ENCODE assay signal across 11 cellular contexts in genomic region chrX:103357871-103358270, GRCh38. TPM values are rescaled to one million over a fixed set of nuclear protein-coding genes. Genes with fewer than 3 reads are reported as not detected.
A peak's percentile ranks its signal among the peaks of the same experiment; 100 is the strongest.
DNase-seq lines count a peak whose midpoint lies in the region; ATAC-seq and TF ChIP-seq lines count a peak whose summit lies in the region.
"Had no signal": no experiment of that assay in that cellular context is flagged by ENCODE, and none has a peak within 500 bp of the region (broad histone marks: within the 10 kb centered on the region; RNA-seq: fewer than 3 reads in every experiment).

No MANE protein-coding gene starts in this region.

- no peak overlapping the region for H4K8ac ChIP-seq in trophoblast cell (ENCODE audit: low read depth, low read length)

- no peak overlapping the region for H4K12ac ChIP-seq in trophoblast cell (ENCODE audit: low read depth, low read length)

- H3K9me3 ChIP-seq in DND-41 (ENCODE audit: insufficient read depth, low read length, severe bottlenecking): no peaks in the 10 kb centered on the region
- no peaks in the 10 kb centered on the region for H3K9me3 ChIP-seq in SK-N-MC (ENCODE audit: low read depth, low read length)
- H3K9me3 ChIP-seq in trophoblast cell (ENCODE audit: insufficient read depth, low read depth, low read length): no peaks in the 10 kb centered on the region
- H3K9me3 ChIP-seq: psoas muscle had no signal

- no peak overlapping the region for H3K23ac ChIP-seq in trophoblast cell (ENCODE audit: low read length)

- H3K36me3 ChIP-seq in DND-41 (ENCODE audit: insufficient read depth, low read length) (0 out of 2 replicates have a peak, but pooled peaks cover 5% of the 10 kb centered on the region), SK-N-MC (ENCODE audit: insufficient read depth, low read length) (peaks cover 7% of the 10 kb centered on the region), trophoblast cell (ENCODE audit: control insufficient read depth in 1 of 2, insufficient read depth in 2 of 2, low read length in 2 of 2) (no peaks in the 10 kb centered on the region)

- no peak overlapping the region for H2BK5ac ChIP-seq in trophoblast cell (ENCODE audit: low read depth, low read length, poor library complexity)

- H3K27me3 ChIP-seq in DND-41 (ENCODE audit: insufficient read depth, low read length, poor library complexity): no peaks in the 10 kb centered on the region
- no peaks in the 10 kb centered on the region for H3K27me3 ChIP-seq in trophoblast cell (ENCODE audit: insufficient read depth, low read length)

- H2BK12ac ChIP-seq in trophoblast cell (ENCODE audit: low read length): no peak overlapping the region

- H3K4me3 ChIP-seq in DND-41 (ENCODE audit: low read depth in 1 of 2, low read length in 2 of 2) (no peak overlapping the region), SK-N-MC (peak overlapping the region; percentile 88), fibroblast of mammary gland (ENCODE audit: control insufficient read depth, low read depth, low read length) (peak overlapping the region; percentile 80), trophoblast cell (ENCODE audit: low read depth, low read length) (no peak overlapping the region)

- peaks cover 9% of the 10 kb centered on the region for H3K79me1 ChIP-seq in trophoblast cell (ENCODE audit: low read length)

- no peak overlapping the region for H3K4ac ChIP-seq in trophoblast cell (ENCODE audit: low read depth, low read length)

- H3K9ac ChIP-seq in DND-41 (ENCODE audit: low read depth, low read length): peak overlapping the region; percentile 69; the same call in 1 of the 2 replicates
- H3K9ac ChIP-seq in SK-N-MC (ENCODE audit: insufficient read length): no peak overlapping the region
- H3K9ac ChIP-seq in trophoblast cell (ENCODE audit: low read length): no peak overlapping the region

- no peaks in the 10 kb centered on the region for H4K20me1 ChIP-seq in DND-41 (ENCODE audit: insufficient read depth, low read length)

- H3K4me2 ChIP-seq in DND-41 (ENCODE audit: insufficient read depth, low read length): no peak overlapping the region
- peak overlapping the region; percentile 45 for H3K4me2 ChIP-seq in trophoblast cell (ENCODE audit: low read length)

- no peak overlapping the region for H3K18ac ChIP-seq in trophoblast cell (ENCODE audit: low read length)

- TF ChIP-seq CTCF in DND-41 (IDR thresholded peaks at IDR 0.05; ENCODE audit: borderline replicate concordance, extremely low read depth, low read length, poor library complexity, severe bottlenecking) (no peak), fibroblast of mammary gland (conservative IDR thresholded peaks at IDR 0.05; ENCODE audit: control insufficient read depth, insufficient read depth, low read depth, low read length) (no peak)

- H3K79me2 ChIP-seq in DND-41 (ENCODE audit: insufficient read depth, low read length) (peaks cover 4% of the 10 kb centered on the region; the same call in 1 of the 2 replicates), trophoblast cell (ENCODE audit: control insufficient read depth, insufficient read depth, low read length, poor library complexity) (peaks cover 7% of the 10 kb centered on the region)

- no peak overlapping the region for H2AK5ac ChIP-seq in trophoblast cell (ENCODE audit: low read length)

- H2BK120ac ChIP-seq in trophoblast cell (ENCODE audit: insufficient read depth, low read length, poor library complexity): no peak overlapping the region

- no CpG with 5 or more reads among the region's 2 CpGs for WGBS in trophoblast cell (ENCODE audit: extremely low coverage, insufficient coverage, insufficient read length)

- H2AFZ ChIP-seq in DND-41 (ENCODE audit: low read depth, low read length) (no peak overlapping the region), trophoblast cell (ENCODE audit: insufficient read depth, low read length, poor library complexity) (no peak overlapping the region)

- H3K14ac ChIP-seq in trophoblast cell (ENCODE audit: low read length): no peak overlapping the region

- no peak overlapping the region for H4K91ac ChIP-seq in trophoblast cell (ENCODE audit: low read depth, low read length)

- H3K4me1 ChIP-seq in DND-41 (ENCODE audit: insufficient read depth, low read length) (peaks cover 14% of the 10 kb centered on the region), trophoblast cell (ENCODE audit: control insufficient read depth in 1 of 2, insufficient read depth in 2 of 2, low read length in 2 of 2) (no peaks in the 10 kb centered on the region)
- H3K4me1 ChIP-seq: psoas muscle had no signal

- H3K27ac ChIP-seq in DND-41 (ENCODE audit: low read length) (no peak overlapping the region), SK-N-MC (no peak overlapping the region), trophoblast cell (ENCODE audit: low read depth, low read length) (no peak overlapping the region)
- H3K27ac ChIP-seq: psoas muscle had no signal

- ATAC-seq in DND-41 (ENCODE audit: insufficient read depth, low read depth): no peak
- no peak for ATAC-seq in HG02885 (IDR thresholded peaks at IDR 0.05; ENCODE audit: poor library complexity, unreplicated experiment)
- ATAC-seq: activated CD4-positive, CD25-positive, alpha-beta regulatory T cell treated with anti-CD3 and anti-CD28 coated beads, Interleukin-2, amount 50 U/mL, for 24 hours; psoas muscle had no signal

- DNase-seq in DND-41 (no peak), SK-N-MC (ENCODE audit: low read depth, low spot score) (no peak), fibroblast of mammary gland (ENCODE audit: low read depth) (no peak), trophoblast cell (no peak), NCI-H345 treated with DMSO at 0.1 percent for 48 hours (lab: John Stamatoyannopoulos, UW; ENCODE audit: unreplicated experiment) (no peak), NCI-H1417 treated with DMSO at 0.1 percent for 48 hours (lab: John Stamatoyannopoulos, UW) (no peak), ecto neural progenitor cell (ENCODE audit: low spot score) (no peak)
- DNase-seq: activated effector memory CD4-positive, alpha-beta T cell treated with anti-CD3 and anti-CD28 coated beads, Interleukin-2, amount 50 U/mL, for 16 hours; psoas muscle had no signal

RNA-seq across cellular contexts. Expression of gene TCEAL9, which starts 1.6 kb away (rescaled TPM):
- 233 and 243 TPM in 2 replicates for polyA plus RNA-seq in trophoblast cell (2013)

RNA-seq across cellular contexts. Expression of gene BEX3, which starts 18.5 kb away (rescaled TPM):
- 300 and 305 TPM in 2 replicates for polyA plus RNA-seq in trophoblast cell (2013)

RNA-seq across cellular contexts. Expression of gene TCEAL7, which starts 27.8 kb away (rescaled TPM):
- 4.2 and 4.4 TPM in 2 replicates for polyA plus RNA-seq in trophoblast cell (2013)

RNA-seq across cellular contexts. Expression of gene BEX2, which starts 47.1 kb away (rescaled TPM):
- polyA plus RNA-seq in trophoblast cell (2013): 19.5 and 20.5 TPM in 2 replicates

Comparison
In these comparisons a context has a peak if more than half of its experiments do, and no peak if none do; other contexts are left out.
1. H3K4me3 ChIP-seq: peak in SK-N-MC (single experiment) and fibroblast of mammary gland (single experiment); none in DND-41 (0 of 2) and trophoblast cell (single experiment).